ENCODE assay signal across 10 cellular contexts in genomic region chr1:206672844-206673758, GRCh38. TPM values are rescaled to one million over a fixed set of nuclear protein-coding genes. Genes with fewer than 3 reads are reported as not detected.
A peak's percentile ranks its signal among the peaks of the same experiment; 100 is the strongest.
DNase-seq lines count a peak whose midpoint lies in the region; ATAC-seq and TF ChIP-seq lines count a peak whose summit lies in the region.
"Had no signal": no experiment of that assay in that cellular context is flagged by ENCODE, and none has a peak within 500 bp of the region (broad histone marks: within the 10 kb centered on the region; RNA-seq: fewer than 3 reads in every experiment).

No MANE protein-coding gene starts in this region.

- peaks cover 14 to 43% (median 20%) of the 10 kb centered on the region in 3 donors for H3K4me1 ChIP-seq in gastroesophageal sphincter

- WGBS in gastroesophageal sphincter (ENCODE audit: low coverage in 1 of 2), 2 donors, result 51 to 63% methylated on average over 4 to 5 of the region's 6 CpGs

- H3K9me3 ChIP-seq in gastroesophageal sphincter, result no peaks in the 10 kb centered on the region

- H3K36me3 Mint-ChIP-seq in type B pancreatic cell, result no peaks in the 10 kb centered on the region

- peaks cover 5% of the 10 kb centered on the region for H3K4me1 Mint-ChIP-seq in type B pancreatic cell (ENCODE audit: unreplicated experiment)

- no peak overlapping the region for H3K4me3 Mint-ChIP-seq in type B pancreatic cell

- no peak for TF ChIP-seq POLR2A in gastroesophageal sphincter (IDR thresholded peaks at IDR 0.05)

- H3K27me3 Mint-ChIP-seq in type B pancreatic cell, result peaks cover 10% of the 10 kb centered on the region

- no peaks in the 10 kb centered on the region for H3K36me3 ChIP-seq in gastroesophageal sphincter

- H3K4me3 ChIP-seq in gastroesophageal sphincter, result no peak overlapping the region
- H3K4me3 ChIP-seq: SK-N-MC had no signal

- H3K27ac Mint-ChIP-seq in type B pancreatic cell, result no peak overlapping the region

- ATAC-seq in GM18508 (IDR thresholded peaks at IDR 0.05; ENCODE audit: insufficient read depth, unreplicated experiment) (peak; percentile 41), gastroesophageal sphincter (no peak), HG02798 (IDR thresholded peaks at IDR 0.05; ENCODE audit: poor library complexity, unreplicated experiment) (no peak)

- H3K27ac ChIP-seq in gastroesophageal sphincter, result peak overlapping the region; percentile 36 to 84 (median 56)
- H3K27ac ChIP-seq: SK-N-MC had no signal

- TF ChIP-seq CTCF in gastroesophageal sphincter (IDR thresholded peaks at IDR 0.05), result no peak
- no peak for TF ChIP-seq CTCF in type B pancreatic cell (conservative IDR thresholded peaks at IDR 0.05)

- H3K27me3 ChIP-seq in gastroesophageal sphincter, result no peaks in the 10 kb centered on the region

- no peaks in the 10 kb centered on the region for H3K9me3 Mint-ChIP-seq in type B pancreatic cell

- DNase-seq in NOMO-1 treated with DMSO at 0.1 percent for 48 hours (lab: John Stamatoyannopoulos, UW; ENCODE audit: unreplicated experiment) (peak; percentile 93), retina (peak; percentile 77), type B pancreatic cell (ENCODE audit: extremely low spot score, unreplicated experiment) (no peak), SW480 (ENCODE audit: low spot score) (no peak)
- DNase-seq in stimulated activated naive CD4-positive, alpha-beta T cell treated with Interleukin-2 at 50 U/mL for 16 hours (lab: John Stamatoyannopoulos, UW), result no peak
- DNase-seq: stimulated activated CD4-positive, alpha-beta T cell treated with anti-CD3 and anti-CD28 coated beads, Interleukin-2, amount 100 ng/mL, for 48 hours had no signal

- no peak for TF ChIP-seq EP300 in gastroesophageal sphincter (IDR thresholded peaks at IDR 0.05)

RNA-seq across cellular contexts. Expression of gene MAPKAPK2, which starts 11.6 kb away (rescaled TPM):
- total RNA-seq in gastroesophageal sphincter (10 to 100 TPM; 45.0 to 77.4 (median 55.5) TPM), type B pancreatic cell (ENCODE audit: low replicate concordance) (62.3 and 63.1 TPM in 2 replicates)

RNA-seq across cellular contexts. Expression of gene DYRK3, which starts 37.8 kb away (rescaled TPM):
- 10 to 100 TPM in 1 of 4 donors, 1 to 10 TPM in 3; 5.0 to 14.9 (median 8.4) TPM for total RNA-seq in gastroesophageal sphincter
- 1.0 and 7.2 TPM in 2 replicates for total RNA-seq in type B pancreatic cell (ENCODE audit: low replicate concordance)

Comparison
In these comparisons a context has a peak if more than half of its experiments do, and no peak if none do; other contexts are left out.
1. DNase-seq: peak in NOMO-1 treated with DMSO at 0.1 percent for 48 hours (single experiment) and retina (single experiment); none in stimulated activated naive CD4-positive, alpha-beta T cell treated with Interleukin-2 at 50 U/mL for 16 hours (single experiment), type B pancreatic cell (single experiment) and SW480 (single experiment).